8 cellular contexts compared by ENCODE assay signal in the genomic region with DNA sequence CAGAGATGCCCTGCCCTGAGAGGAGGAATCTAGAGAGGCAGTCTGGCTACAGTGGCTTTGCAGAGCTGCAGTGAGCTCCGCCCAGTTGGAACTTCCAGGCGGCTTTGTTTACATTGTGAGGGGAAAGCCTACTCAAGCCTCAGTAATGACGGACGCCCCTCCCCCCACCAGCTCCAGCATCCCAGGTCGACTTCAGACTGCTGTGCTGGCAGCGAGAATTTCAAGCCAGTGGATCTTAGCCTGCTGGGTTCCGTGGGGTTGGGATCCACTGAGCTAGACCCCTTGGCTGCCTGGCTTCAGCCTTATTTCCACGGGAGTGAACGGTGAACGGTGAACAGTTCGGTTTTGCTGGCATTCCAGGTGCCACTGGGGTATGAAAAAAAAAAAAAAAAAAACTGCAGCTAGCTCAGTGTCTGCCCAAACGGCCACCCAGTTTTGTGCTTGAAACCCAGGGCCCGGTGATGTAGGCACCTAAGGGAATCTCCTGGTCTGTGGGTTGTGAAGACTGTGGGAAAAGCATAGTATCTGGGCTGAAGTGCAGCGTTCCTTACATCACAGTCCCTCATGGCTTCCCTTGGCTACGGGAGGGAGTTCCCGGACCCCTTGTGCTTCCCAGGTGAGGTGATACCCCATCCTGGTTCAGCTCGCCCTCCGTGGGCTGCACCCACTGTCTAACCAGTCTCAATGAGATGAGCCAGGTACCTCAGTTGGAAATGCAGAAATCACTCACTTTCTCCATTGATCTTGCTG.
DNase-seq lines count a peak whose midpoint lies in the region; ATAC-seq and TF ChIP-seq lines count a peak whose summit lies in the region.
"Not testable (repeated sequence)": the region's sequence is repeated elsewhere in the genome, so short reads cannot be mapped to it uniquely, and the experiment has no call there.

No MANE protein-coding gene starts in this region.

- not testable (repeated sequence) for H3K9ac ChIP-seq in Karpas-422 (ENCODE audit: low read length); SK-N-MC (ENCODE audit: insufficient read length)

- peaks cover 99% of the 10 kb centered on the region for H3K79me2 ChIP-seq in Karpas-422 (ENCODE audit: low read length)

- peak overlapping the region; percentile 63 for H3K4me3 Mint-ChIP-seq in mesothelial cell of epicardium

- H3K9me2 ChIP-seq in Karpas-422 (replicated peaks; ENCODE audit: insufficient read depth, low read length): not testable (repeated sequence)

- peak overlapping the region; percentile 25 for H3K4me2 ChIP-seq in Karpas-422 (ENCODE audit: low read depth, low read length, poor library complexity, severe bottlenecking)

- H3K27me3 ChIP-seq in Karpas-422 (ENCODE audit: low read length); heart right ventricle; stomach: not testable (repeated sequence)

- not testable (repeated sequence) for TF ChIP-seq POLR2A in stomach (IDR thresholded peaks at IDR 0.05)

- not testable (repeated sequence) for TF ChIP-seq EP300 in stomach (IDR thresholded peaks at IDR 0.05)

- not testable (repeated sequence) for H2AFZ ChIP-seq in Karpas-422 (ENCODE audit: low read length)

- H3K9me3 ChIP-seq in Karpas-422 (ENCODE audit: low read length); SK-N-MC (ENCODE audit: low read depth, low read length); stomach: not testable (repeated sequence)
- peaks cover 0 to 31% (median 11%) of the 10 kb centered on the region in 11 donors for H3K9me3 ChIP-seq in heart right ventricle

- intact Hi-C loops in heart right ventricle (cut with DNase I); stomach (cut with DNase I; ENCODE audit: low total_unique reads): not testable (repeated sequence)

- peaks cover 36% of the 10 kb centered on the region for H3K9me3 Mint-ChIP-seq in mesothelial cell of epicardium

- not testable (repeated sequence) for H3K36me3 ChIP-seq in Karpas-422 (ENCODE audit: insufficient read depth, low read length); SK-N-MC (ENCODE audit: insufficient read depth, low read length); heart right ventricle; stomach

- H3K36me3 Mint-ChIP-seq in mesothelial cell of epicardium: peaks cover 31% of the 10 kb centered on the region

- H3K27ac ChIP-seq in Karpas-422 (ENCODE audit: low read length) (peak overlapping the region; percentile 85), stomach (peak overlapping the region in 1 of 5 donors; percentile 32)
- not testable (repeated sequence) for H3K27ac ChIP-seq in SK-N-MC, heart right ventricle

- WGBS in heart right ventricle, 2 donors: 52 to 53% methylated on average over 18 of the region's 18 CpGs
- 30 to 39% (median 37%) methylated on average over 16 to 18 of the region's 18 CpGs for WGBS in stomach, 5 donors

- H3K4me3 ChIP-seq in Karpas-422 (ENCODE audit: low read length); SK-N-MC; heart right ventricle: not testable (repeated sequence)
- H3K4me3 ChIP-seq in stomach: peak overlapping the region in 2 of 4 donors; percentile 6 to 11

- H3K27me3 Mint-ChIP-seq in mesothelial cell of epicardium (ENCODE audit: low read depth): not testable (repeated sequence)

- not testable (repeated sequence) for H4K20me1 ChIP-seq in Karpas-422 (ENCODE audit: insufficient read depth, low read depth, low read length)

- H3K4me1 ChIP-seq in Karpas-422 (ENCODE audit: low read length): peaks cover 84% of the 10 kb centered on the region
- peaks cover 0 to 51% (median 35%) of the 10 kb centered on the region in 9 donors for H3K4me1 ChIP-seq in heart right ventricle
- H3K4me1 ChIP-seq in stomach: peaks cover 24 to 48% (median 37%) of the 10 kb centered on the region in 4 donors

- ATAC-seq in heart right ventricle: peak in 3 of 8 donors; percentile 37 to 56 (median 42)

- TF ChIP-seq CTCF in heart right ventricle (IDR thresholded peaks at IDR 0.05); mesothelial cell of epicardium (IDR thresholded peaks at IDR 0.05; ENCODE audit: unreplicated experiment); stomach (IDR thresholded peaks at IDR 0.05): not testable (repeated sequence)

- H3K4me1 Mint-ChIP-seq in mesothelial cell of epicardium: peaks cover 49% of the 10 kb centered on the region

- DNase-seq in DMS153 (lab: John Stamatoyannopoulos, UW) (peak; percentile 93), NCI-H345 (lab: John Stamatoyannopoulos, UW) (peak; percentile 90), SK-N-MC (ENCODE audit: low read depth, low spot score) (peak; percentile 6), dedifferentiated amniotic fluid mesenchymal stem cell (ENCODE audit: extremely low spot score) (peak; percentile 64), heart right ventricle (peak; percentile 33 to 41), mesothelial cell of epicardium (ENCODE audit: low spot score in 2 of 2, unreplicated experiment in 2 of 2) (peak; percentile 60 to 81), stomach (peak; percentile 91)
- DNase-seq in Karpas-422: not testable (repeated sequence)

- H3K27ac Mint-ChIP-seq in mesothelial cell of epicardium: peak overlapping the region; percentile 94
